ENCODE assay signal across 23 cellular contexts in genomic region chr2:233503481-233503880, GRCh38.
"Had no signal": no experiment of that assay in that cellular context is flagged by ENCODE, and none has a peak within 500 bp of the region (broad histone marks: within the 10 kb centered on the region; RNA-seq: fewer than 3 reads in every experiment).

No MANE protein-coding gene starts in this region.

- H3K9ac ChIP-seq: KMS-11, SK-N-SH had no signal

- ATAC-seq: K562, Panc1, PC-3 had no signal

- H3K4me2 ChIP-seq: KMS-11, SK-N-SH had no signal

- DNase-seq: Kasumi-1, MV-4-11, NCI-H1048, NCI-H1105, NCI-H1417, NCI-H1436 treated with DMSO at 0.1 percent for 48 hours, NCI-H1694, NCI-H187 treated with DMSO at 0.1 percent for 48 hours, NCI-H2029 treated with DMSO at 0.1 percent for 48 hours, NCI-H2171 treated with DMSO at 0.1 percent for 48 hours, NCI-H345, NCI-H446 treated with DMSO at 0.1 percent for 48 hours, NCI-H510A treated with DMSO at 0.1 percent for 48 hours, NCI-H526, PC-3, SHP77, SK-N-SH, SW 1271, T-helper 1 cell had no signal

- H3K27ac ChIP-seq: KMS-11, RWPE1 had no signal

- H3K9me2 ChIP-seq: SK-N-SH had no signal

- FAIRE-seq: K562 had no signal

- H3K4me3 ChIP-seq: K562 had no signal
